In the genomic region with DNA sequence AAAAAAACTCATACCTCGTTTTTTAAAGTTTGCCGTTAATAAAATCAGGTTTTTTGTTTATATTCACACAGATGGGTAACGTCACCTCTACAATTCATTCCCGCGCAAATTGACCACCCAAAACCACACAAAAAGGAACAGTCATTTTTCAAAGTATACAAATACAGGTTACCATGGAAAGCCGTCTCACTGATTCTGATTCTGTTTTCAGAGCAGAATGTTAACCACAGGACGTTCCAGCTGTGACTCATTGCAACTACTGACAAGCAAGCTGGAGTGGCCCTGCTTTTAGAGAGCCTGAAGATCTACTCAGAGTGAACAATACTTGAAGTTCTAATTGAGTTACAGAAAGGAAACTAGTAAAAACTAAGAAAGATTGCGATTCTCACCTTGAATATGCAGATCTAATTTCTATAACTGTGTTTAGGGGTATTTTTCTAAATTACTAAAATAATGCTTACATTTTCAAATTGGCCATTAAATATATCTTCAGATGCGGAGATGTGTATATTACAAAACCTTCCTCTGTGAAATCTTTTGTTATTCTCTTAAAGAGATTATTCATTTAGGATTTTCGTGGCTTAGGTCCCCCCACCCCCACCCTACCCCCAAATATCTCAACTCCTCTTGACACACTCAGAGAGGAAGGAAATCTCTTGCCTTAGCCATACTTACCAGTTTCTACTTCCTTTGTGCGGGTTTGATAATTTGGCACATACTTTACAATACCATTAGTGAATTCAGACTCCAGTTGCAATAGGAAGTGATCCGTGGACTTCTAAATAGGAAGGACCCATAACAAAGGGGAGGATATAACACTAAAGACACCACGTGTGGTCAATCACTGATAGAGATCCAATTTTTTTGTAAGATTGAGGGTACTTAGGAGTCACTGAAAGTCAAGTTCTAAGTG, we compare ENCODE assay signal across 9 cellular contexts.
DNase-seq lines count a peak whose midpoint lies in the region; ATAC-seq and TF ChIP-seq lines count a peak whose summit lies in the region.
"Had no signal": no experiment of that assay in that cellular context is flagged by ENCODE, and none has a peak within 500 bp of the region (broad histone marks: within the 10 kb centered on the region; RNA-seq: fewer than 3 reads in every experiment).

No MANE protein-coding gene starts in this region.

- H3K9me3 ChIP-seq in PC-9 (ENCODE audit: insufficient read depth, low read depth): no peaks in the 10 kb centered on the region
- no peaks in the 10 kb centered on the region for H3K9me3 ChIP-seq in gastrocnemius medialis

- ATAC-seq in GM18520 (IDR thresholded peaks at IDR 0.05; ENCODE audit: unreplicated experiment) (peak; percentile 79), HG02973 (IDR thresholded peaks at IDR 0.05; ENCODE audit: unreplicated experiment) (peak; percentile 89), foreskin keratinocyte (peak; percentile 86), gastrocnemius medialis (peak; percentile 85 to 90)

- H3K4me3 Mint-ChIP-seq in activated T-helper 1 cell treated with anti-CD3 and anti-CD28 coated beads, Interleukin-12 subunit alpha, Interleukin-12 subunit beta, Interleukin-2, Interleukin-4 antibody, amounts not matched to agents 30 ng/mL and 10 ng/mL and 1 ng/mL, durations not matched to agents 14 hours and 24 hours and 36 hours: peak overlapping the region; percentile 61

- POLR2A ChIA-PET in PC-9 (lab: Charles Lee; ENCODE audit: unreplicated experiment): interaction anchor here (0.6 kb wide), 2 partner anchors 133 to 175 kb away, joined by 4 to 7 read pairs; no protein-coding TSS in a partner anchor
- POLR2A ChIA-PET in HEK293T (lab: Yijun Ruan, JAX): no interaction called here

- H3K27ac ChIP-seq in PC-9 (no peak overlapping the region), foreskin keratinocyte (peak overlapping the region; percentile 90), gastrocnemius medialis (peak overlapping the region; percentile 45 to 56 (median 46))
- H3K27ac ChIP-seq: parathyroid adenoma had no signal

- in situ Hi-C loops in gastrocnemius medialis (cut with MboI; ENCODE audit: low sequenced_read_pairs in 4 of 4): no loop called here

- H3F3A ChIP-seq in PC-9 (ENCODE audit: insufficient read depth, low read depth): no peaks in the 10 kb centered on the region

- peak; percentile 67 to 87 for DNase-seq in PC-9
- peak; percentile 77 for DNase-seq in activated T-helper 1 cell treated with anti-CD3 and anti-CD28 coated beads, Interleukin-12 subunit alpha, Interleukin-12 subunit beta, Interleukin-2, Interleukin-4 antibody, amounts not matched to agents 30 ng/mL and 10 ng/mL and 1 ng/mL, durations not matched to agents 14 hours and 24 hours and 36 hours (ENCODE audit: low spot score)
- DNase-seq in foreskin keratinocyte: peak; percentile 94 to 98
- DNase-seq in gastrocnemius medialis: peak in 1 of 2 donors; percentile 51
- DNase-seq in HEK293T (ENCODE audit: extremely low spot score): no peak
- DNase-seq in NCI-H2196 (lab: John Stamatoyannopoulos, UW; ENCODE audit: unreplicated experiment): no peak

- peak overlapping the region; percentile 99 for H3K27ac Mint-ChIP-seq in activated T-helper 1 cell treated with anti-CD3 and anti-CD28 coated beads, Interleukin-12 subunit alpha, Interleukin-12 subunit beta, Interleukin-2, Interleukin-4 antibody, amounts not matched to agents 30 ng/mL and 10 ng/mL and 1 ng/mL, durations not matched to agents 14 hours and 24 hours and 36 hours

- H3K4me1 Mint-ChIP-seq in activated T-helper 1 cell treated with anti-CD3 and anti-CD28 coated beads, Interleukin-12 subunit alpha, Interleukin-12 subunit beta, Interleukin-2, Interleukin-4 antibody, amounts not matched to agents 30 ng/mL and 10 ng/mL and 1 ng/mL, durations not matched to agents 14 hours and 24 hours and 36 hours (ENCODE audit: low read depth): peaks cover 61% of the 10 kb centered on the region

- H3K4me1 ChIP-seq in PC-9 (replicated peaks; ENCODE audit: insufficient read depth): peaks cover 11% of the 10 kb centered on the region
- peaks cover 43% of the 10 kb centered on the region for H3K4me1 ChIP-seq in foreskin keratinocyte
- peaks cover 0 to 5% of the 10 kb centered on the region in 2 donors for H3K4me1 ChIP-seq in gastrocnemius medialis
- H3K4me1 ChIP-seq: parathyroid adenoma had no signal

- H3K36me3 Mint-ChIP-seq in activated T-helper 1 cell treated with anti-CD3 and anti-CD28 coated beads, Interleukin-12 subunit alpha, Interleukin-12 subunit beta, Interleukin-2, Interleukin-4 antibody, amounts not matched to agents 30 ng/mL and 10 ng/mL and 1 ng/mL, durations not matched to agents 14 hours and 24 hours and 36 hours (ENCODE audit: low read depth): no peaks in the 10 kb centered on the region

- H3K4me3 ChIP-seq in PC-9 (no peak overlapping the region), gastrocnemius medialis (no peak overlapping the region)

- no peaks in the 10 kb centered on the region for H3K9me2 ChIP-seq in PC-9 (ENCODE audit: insufficient read depth)

- H4K20me1 ChIP-seq in PC-9 (ENCODE audit: insufficient read depth): no peaks in the 10 kb centered on the region

- H3K27me3 ChIP-seq in PC-9 (ENCODE audit: insufficient read depth, low read depth) (no peaks in the 10 kb centered on the region), foreskin keratinocyte (no peaks in the 10 kb centered on the region), gastrocnemius medialis (no peaks in the 10 kb centered on the region)

- no peaks in the 10 kb centered on the region for H3K79me2 ChIP-seq in PC-9 (ENCODE audit: low read depth)
- H3K79me2 ChIP-seq: parathyroid adenoma had no signal

- no peaks in the 10 kb centered on the region for H3K36me3 ChIP-seq in PC-9 (ENCODE audit: low read depth)
- H3K36me3 ChIP-seq in gastrocnemius medialis: no peaks in the 10 kb centered on the region

- TF ChIP-seq CTCF in PC-9 (conservative IDR thresholded peaks at IDR 0.05): no peak
- TF ChIP-seq CTCF in foreskin keratinocyte (conservative IDR thresholded peaks at IDR 0.05): no peak
- TF ChIP-seq CTCF in gastrocnemius medialis (IDR thresholded peaks at IDR 0.05 in 4 of 5, conservative IDR thresholded peaks at IDR 0.05 in 1 of 5): no peak

- peaks cover 4% of the 10 kb centered on the region for H3K27me3 Mint-ChIP-seq in activated T-helper 1 cell treated with anti-CD3 and anti-CD28 coated beads, Interleukin-12 subunit alpha, Interleukin-12 subunit beta, Interleukin-2, Interleukin-4 antibody, amounts not matched to agents 30 ng/mL and 10 ng/mL and 1 ng/mL, durations not matched to agents 14 hours and 24 hours and 36 hours (ENCODE audit: insufficient read depth)

- H2AFZ ChIP-seq in PC-9: no peak overlapping the region
- H2AFZ ChIP-seq: parathyroid adenoma had no signal

- intact Hi-C loops in PC-9 (cut with micrococcal nuclease; ENCODE audit: unreplicated experiment): loop anchor here (1.0 to 10.0 kb wide), 5 partner anchors 39 to 207 kb away; partner anchors contain the start of gene TRDMT1
- intact Hi-C loops in activated T-helper 1 cell treated with anti-CD3 and anti-CD28 coated beads, Interleukin-12 subunit alpha, Interleukin-12 subunit beta, Interleukin-2, Interleukin-4 antibody, amounts not matched to agents 30 ng/mL and 10 ng/mL and 1 ng/mL, durations not matched to agents 14 hours and 24 hours and 36 hours (cut with micrococcal nuclease): loop anchor here (1.0 to 10.0 kb wide), 10 partner anchors 21 to 1631 kb away; partner anchors contain the start of genes ARL5B, NSUN6, PTER and STAM
- intact Hi-C loops in gastrocnemius medialis (cut with DNase I; ENCODE audit: low total_unique reads): no loop called here

- peaks cover 6% of the 10 kb centered on the region for H3K9me3 Mint-ChIP-seq in activated T-helper 1 cell treated with anti-CD3 and anti-CD28 coated beads, Interleukin-12 subunit alpha, Interleukin-12 subunit beta, Interleukin-2, Interleukin-4 antibody, amounts not matched to agents 30 ng/mL and 10 ng/mL and 1 ng/mL, durations not matched to agents 14 hours and 24 hours and 36 hours

- peak overlapping the region; percentile 57 for H3K4me2 ChIP-seq in PC-9

- peak in 1 of 2 donors; percentile 28 for TF ChIP-seq POLR2A in gastrocnemius medialis (IDR thresholded peaks at IDR 0.05)

- CTCF ChIA-PET in PC-9 (lab: Charles Lee) (interaction anchor here (0.6 kb wide), 1 partner anchor 1196 kb away, joined by 5 read pairs; no protein-coding TSS in a partner anchor), HEK293T (lab: Yijun Ruan, JAX) (no interaction called here)

- BruUV-seq in PC-9 (replicated peaks; lab: Mats Ljungman, UMichigan): TSS peak; percentile 42

TF ChIP-seq in HEK293T, 16 proteins besides CTCF, POLR2A, EP300 and RAD21:
- TF ChIP-seq FOXA1 (IDR thresholded peaks at IDR 0.05): no peak
- no peak for TF ChIP-seq HDGF (IDR thresholded peaks at IDR 0.05; ENCODE audit: borderline replicate concordance)
- TF ChIP-seq SP1 (IDR thresholded peaks at IDR 0.05): no peak
- no peak for TF ChIP-seq TARDBP (IDR thresholded peaks at IDR 0.05)
- TF ChIP-seq FOXM1 (IDR thresholded peaks at IDR 0.05; ENCODE audit: borderline replicate concordance): no peak
- no peak for TF ChIP-seq ZNF384 (IDR thresholded peaks at IDR 0.05)
- no peak for TF ChIP-seq SUZ12 (IDR thresholded peaks at IDR 0.05)
- no peak for TF ChIP-seq ELF4 (IDR thresholded peaks at IDR 0.05)
TF ChIP-seq in HEK293T: peak in this region for 0.

Comparison
In these comparisons a context has a peak if more than half of its experiments do, and no peak if none do; other contexts are left out.
1. DNase-seq: peak in PC-9 (2 of 2), activated T-helper 1 cell treated with anti-CD3 and anti-CD28 coated beads, Interleukin-12 subunit alpha, Interleukin-12 subunit beta, Interleukin-2, Interleukin-4 antibody, amounts not matched to agents 30 ng/mL and 10 ng/mL and 1 ng/mL, durations not matched to agents 14 hours and 24 hours and 36 hours (single experiment) and foreskin keratinocyte (2 of 2); none in HEK293T (single experiment) and NCI-H2196 (single experiment).
2. Peak in every context shown above with its lines, with median percentiles within 50 percentile points of each other: ATAC-seq.